In the genomic region with DNA sequence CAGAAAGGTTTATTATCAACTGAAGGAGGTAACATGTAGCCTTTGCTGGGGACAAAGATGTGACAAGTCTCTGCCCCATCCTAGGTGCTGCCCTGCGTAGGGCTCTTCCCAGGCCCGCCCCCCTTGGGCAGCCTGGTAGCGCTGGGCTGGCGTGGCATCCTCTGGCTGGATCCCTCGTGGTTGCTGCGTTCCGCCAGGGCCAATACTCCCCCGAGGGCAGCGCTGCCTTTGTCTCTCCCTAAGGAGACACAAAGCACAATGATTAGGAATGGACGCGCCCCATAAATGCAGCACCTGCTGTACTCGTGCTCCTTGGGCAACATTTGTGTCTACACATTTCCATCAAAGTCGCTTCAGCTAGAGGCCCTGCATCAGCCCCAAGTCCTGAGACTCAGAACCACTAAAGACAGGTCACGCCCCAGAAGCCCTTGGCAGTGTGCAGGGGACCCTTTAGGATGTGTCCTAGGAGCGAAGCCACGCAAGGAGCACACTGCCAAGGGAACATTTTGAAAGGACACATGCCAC, we compare ENCODE assay signal across 28 cellular contexts. TPM values are rescaled to one million over a fixed set of nuclear protein-coding genes. Genes with fewer than 3 reads are reported as not detected.
"Had no signal": no experiment of that assay in that cellular context is flagged by ENCODE, and none has a peak within 500 bp of the region (broad histone marks: within the 10 kb centered on the region; RNA-seq: fewer than 3 reads in every experiment).

No MANE protein-coding gene starts in this region.

- DNase-seq: colonic mucosa; dermis blood vessel endothelial cell; esophagus squamous epithelium; foreskin fibroblast; glutamatergic neuron; immature natural killer cell; left ventricle myocardium superior; natural killer cell; nucleus accumbens; pancreas; retina; stimulated activated CD4-positive, alpha-beta T cell treated with anti-CD3 and anti-CD28 coated beads, Interleukin-2, amount 100 ng/mL, for 24 hours; stimulated activated CD4-positive, alpha-beta T cell treated with anti-CD3 and anti-CD28 coated beads, Interleukin-4, amount 100 ng/mL, for 4 hours; stimulated activated naive B cell treated with anti-CD40 and anti-IgM and Interleukin-4, amounts not matched to agents 10 μg/mL and 1 μg/mL and 100 μg/mL, for 72 hours; stimulated activated naive CD8-positive, alpha-beta T cell treated with anti-CD3 and anti-CD28 coated beads, Interleukin-15, amount 100 ng/mL, for 72 hours; testis had no signal

- H3K36me3 ChIP-seq: colonic mucosa, pancreas, prostate gland had no signal

- H3K36me3 Mint-ChIP-seq: natural killer cell had no signal

- H3K27ac ChIP-seq: colonic mucosa, esophagus squamous epithelium, gastroesophageal sphincter, pancreas, prostate gland, testis, tibial nerve had no signal

- H3K4me3 Mint-ChIP-seq: immature natural killer cell; natural killer cell; neural crest cell; stimulated activated naive B cell treated with anti-CD40 and anti-IgM and Interleukin-4, amounts not matched to agents 10 μg/mL and 1 μg/mL and 100 μg/mL, for 72 hours; stimulated activated naive CD8-positive, alpha-beta T cell treated with anti-CD3 and anti-CD28 coated beads, Interleukin-15, amount 100 ng/mL, for 72 hours had no signal

- H3K27me3 ChIP-seq: colonic mucosa, esophagus squamous epithelium, gastroesophageal sphincter, pancreas, testis, tibial nerve had no signal

- H3K27me3 Mint-ChIP-seq: stimulated activated naive B cell treated with anti-CD40 and anti-IgM and Interleukin-4, amounts not matched to agents 10 μg/mL and 1 μg/mL and 100 μg/mL, for 72 hours; stimulated activated naive CD8-positive, alpha-beta T cell treated with anti-CD3 and anti-CD28 coated beads, Interleukin-15, amount 100 ng/mL, for 72 hours had no signal

- H3K27ac Mint-ChIP-seq: immature natural killer cell; natural killer cell; stimulated activated naive B cell treated with anti-CD40 and anti-IgM and Interleukin-4, amounts not matched to agents 10 μg/mL and 1 μg/mL and 100 μg/mL, for 72 hours; stimulated activated naive CD8-positive, alpha-beta T cell treated with anti-CD3 and anti-CD28 coated beads, Interleukin-15, amount 100 ng/mL, for 72 hours had no signal

- H3K4me1 Mint-ChIP-seq: neural crest cell had no signal

- H3K9me3 ChIP-seq: colonic mucosa, esophagus squamous epithelium, gastroesophageal sphincter, pancreas, prostate gland, testis, tibial nerve had no signal

- H3K4me1 ChIP-seq: colonic mucosa, esophagus squamous epithelium, gastroesophageal sphincter, pancreas, prostate gland, testis, tibial nerve had no signal

- H3K9me3 Mint-ChIP-seq: immature natural killer cell; natural killer cell; neural crest cell; stimulated activated naive B cell treated with anti-CD40 and anti-IgM and Interleukin-4, amounts not matched to agents 10 μg/mL and 1 μg/mL and 100 μg/mL, for 72 hours; stimulated activated naive CD8-positive, alpha-beta T cell treated with anti-CD3 and anti-CD28 coated beads, Interleukin-15, amount 100 ng/mL, for 72 hours had no signal

- ATAC-seq: gastroesophageal sphincter; left ventricle myocardium superior; natural killer cell; pancreas; sciatic nerve; stimulated activated naive B cell treated with anti-CD40 and anti-IgM and Interleukin-4, amounts not matched to agents 10 μg/mL and 1 μg/mL and 100 μg/mL, for 72 hours; stimulated activated naive CD8-positive, alpha-beta T cell treated with anti-CD3 and anti-CD28 coated beads, Interleukin-15, amount 100 ng/mL, for 72 hours had no signal

- H3K4me3 ChIP-seq: colonic mucosa, esophagus squamous epithelium, gastroesophageal sphincter, pancreas, prostate gland, testis, tibial nerve had no signal

RNA-seq across cellular contexts. Expression of a gene that starts 8.1 kb away (rescaled TPM):
- total RNA-seq: cerebellum, colonic mucosa, dermis blood vessel endothelial cell, epithelial cell of proximal tubule, esophagus squamous epithelium, gastroesophageal sphincter, lung microvascular endothelial cell, mucosa of gallbladder, myocyte, natural killer cell, neural crest cell, pancreas, sciatic nerve, subcutaneous adipose tissue, tibial nerve, ureter had no signal
